Comparison of ENCODE assay signal across 23 cellular contexts in the genomic region with DNA sequence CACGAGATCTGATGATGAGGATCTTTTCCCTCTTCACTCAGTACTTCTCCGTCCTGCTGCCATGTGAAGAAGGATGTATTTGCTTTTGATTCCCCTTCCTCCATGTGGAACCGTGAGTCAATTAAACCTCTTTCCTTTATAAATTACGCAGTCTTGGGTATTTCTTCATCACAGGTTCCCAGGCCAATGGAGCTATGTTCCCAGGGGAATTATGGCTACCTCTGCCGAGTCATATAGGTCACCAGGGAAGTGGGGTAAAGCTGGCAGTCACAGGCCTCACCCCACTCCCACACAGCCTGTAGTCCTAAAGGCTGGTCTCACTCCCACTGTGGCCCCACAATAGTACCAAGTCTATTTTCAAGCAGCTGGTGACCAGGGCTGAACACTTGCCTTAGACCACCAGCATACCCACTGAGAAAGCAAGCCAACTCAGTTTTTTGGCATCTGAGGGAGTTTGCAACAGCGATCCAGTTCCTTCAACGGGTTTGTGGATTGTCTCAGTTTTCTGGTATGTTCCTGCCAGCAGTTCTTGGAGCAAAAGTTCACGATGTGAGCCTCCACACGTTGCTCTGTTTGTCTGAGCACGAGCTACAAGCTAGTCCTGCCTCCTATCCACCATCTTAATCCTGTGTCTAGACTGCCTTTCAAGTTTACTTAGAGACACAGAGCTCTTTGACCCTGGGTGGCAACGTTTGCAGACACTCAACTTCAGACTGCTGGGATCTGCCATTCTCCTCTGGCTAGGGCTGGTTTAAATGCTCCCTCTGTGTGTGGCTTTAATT.
DNase-seq lines count a peak whose midpoint lies in the region; ATAC-seq, FAIRE-seq and TF ChIP-seq lines count a peak whose summit lies in the region.
"Had no signal": no experiment of that assay in that cellular context is flagged by ENCODE, and none has a peak within 500 bp of the region (broad histone marks: within the 10 kb centered on the region; RNA-seq: fewer than 3 reads in every experiment).

No MANE protein-coding gene starts in this region.

- no peaks in the 10 kb centered on the region for H4K20me1 ChIP-seq in HepG2 (ENCODE audit: insufficient read depth, low read length)
- no peaks in the 10 kb centered on the region for H4K20me1 ChIP-seq in astrocyte (ENCODE audit: insufficient read depth, low read length)

- ATAC-seq in HepG2 (peak; percentile 56), right lobe of liver (no peak)
- ATAC-seq: activated T-cell treated with anti-CD3 and anti-CD28 coated beads, Interleukin-2, amount 50 U/mL, for 72 hours had no signal

- WGBS in HepG2 (ENCODE audit: low lambda C conversion rate): 8% methylated on average over 11 of the region's 11 CpGs
- 45% methylated on average over 11 of the region's 11 CpGs for WGBS in right lobe of liver (ENCODE audit: insufficient coverage, low coverage, low lambda C conversion rate, missing lambda C conversion rate)
- WGBS in prostate gland: 77% methylated on average over 11 of the region's 11 CpGs

- FAIRE-seq in HepG2 (lab: Jason Lieb, UNC) (no peak), astrocyte (lab: Jason Lieb, UNC) (peak; percentile 78)
- FAIRE-seq: GM12891, GM19239 had no signal

- POLR2A ChIA-PET in HepG2 (lab: Yijun Ruan, JAX): no interaction called here

- TF ChIP-seq POLR2A in HepG2 (IDR thresholded peaks at IDR 0.05; ENCODE audit: insufficient read depth in 1 of 2, low read depth in 2 of 2, low read length in 2 of 2) (no peak), right lobe of liver (IDR thresholded peaks at IDR 0.05) (no peak), prostate gland (IDR thresholded peaks at IDR 0.05) (no peak)

- H3K27me3 ChIP-seq in HepG2 (ENCODE audit: control insufficient read depth in 1 of 2, insufficient read depth in 2 of 2, low read length in 2 of 2) (no peaks in the 10 kb centered on the region), right lobe of liver (no peaks in the 10 kb centered on the region), astrocyte (ENCODE audit: insufficient read depth, low read length) (no peaks in the 10 kb centered on the region), prostate gland (replicated peaks; ENCODE audit: insufficient read depth) (no peaks in the 10 kb centered on the region)
- H3K27me3 ChIP-seq: ascending aorta, colonic mucosa, neural progenitor cell had no signal

- no peaks in the 10 kb centered on the region for H3K79me2 ChIP-seq in HepG2 (ENCODE audit: insufficient read depth, low read length)
- no peaks in the 10 kb centered on the region for H3K79me2 ChIP-seq in astrocyte (ENCODE audit: insufficient read depth, low read length)

- H3K4me3 Mint-ChIP-seq in astrocyte (ENCODE audit: unreplicated experiment): no peak overlapping the region
- H3K4me3 Mint-ChIP-seq: activated naive CD4-positive, alpha-beta T cell treated with anti-CD3 and anti-CD28 coated beads, Interleukin-2, amount 10 ng/mL, durations not matched to agents 7 days and 5 days; activated T-cell treated with anti-CD3 and anti-CD28 coated beads, Interleukin-2, amount 50 U/mL, for 72 hours; neural progenitor cell had no signal

- DNase-seq in HepG2 (ENCODE audit: low spot score) (no peak), right lobe of liver (no peak), astrocyte (ENCODE audit: low read depth) (peak; percentile 33), foreskin fibroblast (peak; percentile 64 to 65), SKM-1 treated with dmso at 0.1 percent for 144 hours (lab: John Stamatoyannopoulos, UW; ENCODE audit: unreplicated experiment) (no peak), T-helper 2 cell (no peak), prostate gland (ENCODE audit: low spot score) (no peak)
- DNase-seq in activated CD4-positive, CD25-positive, alpha-beta regulatory T cell treated with anti-CD3 and anti-CD28 coated beads, Interleukin-2, amount 50 U/mL, for 72 hours: no peak
- DNase-seq: 8988T; activated naive CD4-positive, alpha-beta T cell treated with anti-CD3 and anti-CD28 coated beads, Interleukin-2, amount 10 ng/mL, durations not matched to agents 7 days and 5 days; activated T-cell treated with anti-CD3 and anti-CD28 coated beads, Interleukin-2, amount 50 U/mL, for 72 hours; colonic mucosa; GDM1; NCI-H1417; NCI-H510A treated with DMSO at 0.1 percent for 48 hours; RPMI8226 had no signal

- no peaks in the 10 kb centered on the region for H3K4me1 Mint-ChIP-seq in astrocyte (ENCODE audit: low read depth, unreplicated experiment)
- H3K4me1 Mint-ChIP-seq: activated naive CD4-positive, alpha-beta T cell treated with anti-CD3 and anti-CD28 coated beads, Interleukin-2, amount 10 ng/mL, durations not matched to agents 7 days and 5 days had no signal

- intact Hi-C loops in HepG2 (cut with micrococcal nuclease; ENCODE audit: unreplicated experiment) (no loop called here), right lobe of liver (cut with DNase I) (no loop called here), prostate gland (cut with DNase I) (no loop called here)

- H2AFZ ChIP-seq in HepG2 (ENCODE audit: low read length) (peak overlapping the region; percentile 56), astrocyte (ENCODE audit: low read depth, low read length) (peak overlapping the region; percentile 30)
- H2AFZ ChIP-seq: neural progenitor cell had no signal

- no peak overlapping the region for H3K4me3 ChIP-seq in HepG2 (replicated peaks in 1 of 3; ENCODE audit: insufficient read depth in 1 of 3, low read depth in 2 of 3, low read length in 3 of 3)
- H3K4me3 ChIP-seq in right lobe of liver: no peak overlapping the region
- H3K4me3 ChIP-seq in astrocyte (ENCODE audit: insufficient read depth, low read depth, low read length): no peak overlapping the region
- no peak overlapping the region for H3K4me3 ChIP-seq in foreskin fibroblast (ENCODE audit: low read depth in 1 of 2, low read length in 2 of 2)
- no peak overlapping the region for H3K4me3 ChIP-seq in prostate gland
- H3K4me3 ChIP-seq: ascending aorta, colonic mucosa, HAP-1, neural progenitor cell, SK-N-MC had no signal

- TF ChIP-seq RAD21 in HepG2 (CRISPR knock-in tag; IDR thresholded peaks at IDR 0.05): no peak

- no peak overlapping the region for H3K9ac ChIP-seq in HepG2 (ENCODE audit: insufficient read depth, low read depth, low read length)
- no peak overlapping the region for H3K9ac ChIP-seq in astrocyte (ENCODE audit: low read length)
- H3K9ac ChIP-seq: neural progenitor cell had no signal

- H3K36me3 ChIP-seq in HepG2 (replicated peaks in 1 of 2; ENCODE audit: control insufficient read depth in 1 of 2, insufficient read depth in 2 of 2, low read length in 2 of 2) (no peaks in the 10 kb centered on the region), right lobe of liver (no peaks in the 10 kb centered on the region), astrocyte (ENCODE audit: insufficient read depth, low read length) (no peaks in the 10 kb centered on the region), prostate gland (no peaks in the 10 kb centered on the region)
- H3K36me3 ChIP-seq: ascending aorta, colonic mucosa, HAP-1, neural progenitor cell had no signal

- peaks cover 3% of the 10 kb centered on the region for H3K9me3 Mint-ChIP-seq in astrocyte (ENCODE audit: unreplicated experiment)
- H3K9me3 Mint-ChIP-seq: activated naive CD4-positive, alpha-beta T cell treated with anti-CD3 and anti-CD28 coated beads, Interleukin-2, amount 10 ng/mL, durations not matched to agents 7 days and 5 days had no signal

- H3K27ac ChIP-seq in HepG2 (ENCODE audit: extremely low read length, insufficient read depth, low read length): no peak overlapping the region
- no peak overlapping the region for H3K27ac ChIP-seq in right lobe of liver
- peak overlapping the region; percentile 1 for H3K27ac ChIP-seq in astrocyte (ENCODE audit: low read depth, low read length)
- no peak overlapping the region for H3K27ac ChIP-seq in prostate gland
- H3K27ac ChIP-seq: ascending aorta, C4-2B, colonic mucosa, neural progenitor cell, SK-N-MC had no signal

- no peaks in the 10 kb centered on the region for H3K9me3 ChIP-seq in HepG2 (ENCODE audit: low read length)
- H3K9me3 ChIP-seq in right lobe of liver: peaks cover 0 to 2% (median 0%) of the 10 kb centered on the region in 4 donors
- H3K9me3 ChIP-seq in astrocyte (ENCODE audit: insufficient read depth, low read depth, low read length): no peaks in the 10 kb centered on the region
- H3K9me3 ChIP-seq in prostate gland: no peaks in the 10 kb centered on the region
- H3K9me3 ChIP-seq: ascending aorta, colonic mucosa had no signal

- TF ChIP-seq CTCF in HepG2 (CRISPR knock-in tag; IDR thresholded peaks at IDR 0.05) (no peak), right lobe of liver (IDR thresholded peaks at IDR 0.05) (no peak), astrocyte (IDR thresholded peaks at IDR 0.05; ENCODE audit: insufficient read depth, low read depth, low read length) (no peak), foreskin fibroblast (IDR thresholded peaks at IDR 0.05; ENCODE audit: low read depth, low read length) (no peak), prostate gland (IDR thresholded peaks at IDR 0.05) (no peak)

- H3K27ac Mint-ChIP-seq in astrocyte (ENCODE audit: unreplicated experiment): no peak overlapping the region
- H3K27ac Mint-ChIP-seq: activated naive CD4-positive, alpha-beta T cell treated with anti-CD3 and anti-CD28 coated beads, Interleukin-2, amount 10 ng/mL, durations not matched to agents 7 days and 5 days; activated T-cell treated with anti-CD3 and anti-CD28 coated beads, Interleukin-2, amount 50 U/mL, for 72 hours; neural progenitor cell had no signal

- H3K36me3 Mint-ChIP-seq in astrocyte (ENCODE audit: low read depth, unreplicated experiment): no peaks in the 10 kb centered on the region
- H3K36me3 Mint-ChIP-seq: activated naive CD4-positive, alpha-beta T cell treated with anti-CD3 and anti-CD28 coated beads, Interleukin-2, amount 10 ng/mL, durations not matched to agents 7 days and 5 days; neural progenitor cell had no signal

- no peaks in the 10 kb centered on the region for H3K27me3 Mint-ChIP-seq in astrocyte (ENCODE audit: low read depth, unreplicated experiment)

- H3K4me1 ChIP-seq in HepG2 (ENCODE audit: insufficient read depth, low read length): peaks cover 10% of the 10 kb centered on the region
- H3K4me1 ChIP-seq in right lobe of liver: no peaks in the 10 kb centered on the region
- no peaks in the 10 kb centered on the region for H3K4me1 ChIP-seq in astrocyte (ENCODE audit: insufficient read depth, low read length)
- no peaks in the 10 kb centered on the region for H3K4me1 ChIP-seq in prostate gland (replicated peaks)
- H3K4me1 ChIP-seq: ascending aorta, colonic mucosa, HAP-1, neural progenitor cell had no signal

- in situ Hi-C loops in HepG2 (cut with HindIII; ENCODE audit: extremely low pct_ligation_motif_present, low pct_unique_long_range_greater_than_20kb): no loop called here

- peak overlapping the region; percentile 46 for H3K4me2 ChIP-seq in HepG2 (ENCODE audit: low read depth, low read length)
- H3K4me2 ChIP-seq in astrocyte (ENCODE audit: low read length): no peak overlapping the region
- H3K4me2 ChIP-seq: neural progenitor cell had no signal

- no TSS peak for BruUV-seq in HepG2 (replicated peaks; lab: Mats Ljungman, UMichigan)

- CTCF ChIA-PET in HepG2 (lab: Yijun Ruan, JAX; ENCODE audit: low intra/inter-chr PET ratio, low total read pairs): no interaction called here

- TF ChIP-seq EP300 in HepG2 (IDR thresholded peaks at IDR 0.05; ENCODE audit: low read depth in 2 of 2, low read length in 2 of 2) (no peak), HepG2 (CRISPR knock-in tag; IDR thresholded peaks at IDR 0.05; ENCODE audit: borderline replicate concordance) (no peak)

TF ChIP-seq in HepG2, 621 proteins besides CTCF, POLR2A, EP300 and RAD21 (continues in another document):
- TF ChIP-seq ZNF776 (CRISPR knock-in tag; IDR thresholded peaks at IDR 0.05): no peak

Comparison
In these comparisons a context has a peak if more than half of its experiments do, and no peak if none do; other contexts are left out.
1. DNase-seq: peak in astrocyte (single experiment) and foreskin fibroblast (2 of 2); none in HepG2 (single experiment), right lobe of liver (0 of 3), SKM-1 treated with dmso at 0.1 percent for 144 hours (single experiment), T-helper 2 cell (0 of 5), activated CD4-positive, CD25-positive, alpha-beta regulatory T cell treated with anti-CD3 and anti-CD28 coated beads, Interleukin-2, amount 50 U/mL, for 72 hours (single experiment) and prostate gland (single experiment).